1 cellular context compared by ENCODE assay signal in the genomic region with DNA sequence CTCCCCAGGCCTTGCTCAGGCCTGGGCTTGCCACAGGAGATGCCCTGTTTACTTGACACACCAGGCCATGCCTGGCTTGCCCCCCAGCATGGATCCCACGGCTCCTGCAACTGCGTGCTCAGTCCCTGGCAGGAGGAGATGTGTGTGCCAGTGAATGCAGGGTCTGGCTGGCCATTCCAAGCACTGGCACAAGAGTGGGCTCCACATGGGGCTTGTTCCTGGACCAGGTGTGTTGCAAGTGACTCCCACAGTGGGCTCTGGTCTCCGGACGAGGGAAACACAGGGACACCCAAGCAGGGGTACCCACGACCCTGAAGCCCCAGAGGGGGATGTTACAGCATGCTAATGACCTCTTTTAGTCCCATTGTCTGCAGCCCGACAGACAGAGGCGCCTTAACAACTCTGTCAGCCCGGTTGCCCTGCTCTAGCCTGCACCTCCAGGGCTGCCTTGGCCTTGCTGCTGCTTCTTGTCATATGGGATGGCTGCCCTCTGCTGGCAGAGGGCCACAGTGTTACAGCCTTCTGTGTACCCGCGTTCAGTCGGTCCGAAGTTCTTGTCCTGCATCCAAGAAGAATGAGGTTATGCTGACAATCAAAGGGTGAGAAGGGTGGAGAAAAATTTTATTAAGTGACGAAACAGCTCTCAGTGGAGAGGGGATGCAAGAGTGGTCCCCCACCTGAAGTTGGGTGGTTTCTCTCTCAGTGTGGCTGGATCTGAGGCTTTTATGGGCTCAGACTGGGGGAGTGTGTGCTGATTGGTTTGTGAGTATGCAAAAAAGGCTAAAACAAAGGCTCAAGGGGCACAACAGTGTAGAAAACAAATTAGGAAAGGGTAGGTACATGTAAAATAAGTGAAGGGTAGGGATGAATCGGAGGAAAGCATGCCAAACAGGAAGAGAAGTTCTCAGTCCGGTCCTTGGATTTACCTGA.
A peak's percentile ranks its signal among the peaks of the same experiment; 100 is the strongest.
TF ChIP-seq lines count a peak whose summit lies in the region.

No MANE protein-coding gene starts in this region.

TF ChIP-seq in HepG2, 621 proteins besides CTCF, POLR2A, EP300 and RAD21 (continued from another document):
- TF ChIP-seq, protein P1, sequence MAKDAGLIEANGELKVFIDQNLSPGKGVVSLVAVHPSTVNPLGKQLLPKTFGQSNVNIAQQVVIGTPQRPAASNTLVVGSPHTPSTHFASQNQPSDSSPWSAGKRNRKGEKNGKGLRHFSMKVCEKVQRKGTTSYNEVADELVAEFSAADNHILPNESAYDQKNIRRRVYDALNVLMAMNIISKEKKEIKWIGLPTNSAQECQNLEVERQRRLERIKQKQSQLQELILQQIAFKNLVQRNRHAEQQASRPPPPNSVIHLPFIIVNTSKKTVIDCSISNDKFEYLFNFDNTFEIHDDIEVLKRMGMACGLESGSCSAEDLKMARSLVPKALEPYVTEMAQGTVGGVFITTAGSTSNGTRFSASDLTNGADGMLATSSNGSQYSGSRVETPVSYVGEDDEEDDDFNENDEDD (CRISPR knock-in tag; IDR thresholded peaks at IDR 0.05; ENCODE audit: borderline replicate concordance): 0 out of 2 replicates have a peak, but pooled peaks have one; percentile 40
- TF ChIP-seq, protein P2, sequence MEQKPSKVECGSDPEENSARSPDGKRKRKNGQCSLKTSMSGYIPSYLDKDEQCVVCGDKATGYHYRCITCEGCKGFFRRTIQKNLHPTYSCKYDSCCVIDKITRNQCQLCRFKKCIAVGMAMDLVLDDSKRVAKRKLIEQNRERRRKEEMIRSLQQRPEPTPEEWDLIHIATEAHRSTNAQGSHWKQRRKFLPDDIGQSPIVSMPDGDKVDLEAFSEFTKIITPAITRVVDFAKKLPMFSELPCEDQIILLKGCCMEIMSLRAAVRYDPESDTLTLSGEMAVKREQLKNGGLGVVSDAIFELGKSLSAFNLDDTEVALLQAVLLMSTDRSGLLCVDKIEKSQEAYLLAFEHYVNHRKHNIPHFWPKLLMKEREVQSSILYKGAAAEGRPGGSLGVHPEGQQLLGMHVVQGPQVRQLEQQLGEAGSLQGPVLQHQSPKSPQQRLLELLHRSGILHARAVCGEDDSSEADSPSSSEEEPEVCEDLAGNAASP (CRISPR knock-in tag; IDR thresholded peaks at IDR 0.05; ENCODE audit: borderline replicate concordance): peak; percentile 41; the same call in 1 of the 2 replicates
- TF ChIP-seq, protein P3, sequence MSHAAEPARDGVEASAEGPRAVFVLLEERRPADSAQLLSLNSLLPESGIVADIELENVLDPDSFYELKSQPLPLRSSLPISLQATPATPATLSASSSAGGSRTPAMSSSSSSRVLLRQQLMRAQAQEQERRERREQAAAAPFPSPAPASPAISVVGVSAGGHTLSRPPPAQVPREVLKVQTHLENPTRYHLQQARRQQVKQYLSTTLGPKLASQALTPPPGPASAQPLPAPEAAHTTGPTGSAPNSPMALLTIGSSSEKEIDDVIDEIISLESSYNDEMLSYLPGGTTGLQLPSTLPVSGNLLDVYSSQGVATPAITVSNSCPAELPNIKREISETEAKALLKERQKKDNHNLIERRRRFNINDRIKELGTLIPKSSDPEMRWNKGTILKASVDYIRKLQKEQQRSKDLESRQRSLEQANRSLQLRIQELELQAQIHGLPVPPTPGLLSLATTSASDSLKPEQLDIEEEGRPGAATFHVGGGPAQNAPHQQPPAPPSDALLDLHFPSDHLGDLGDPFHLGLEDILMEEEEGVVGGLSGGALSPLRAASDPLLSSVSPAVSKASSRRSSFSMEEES (CRISPR knock-in tag; IDR thresholded peaks at IDR 0.05): 0 out of 2 replicates have a peak, but pooled peaks have one; percentile 26
- TF ChIP-seq FOXA3 (CRISPR knock-in tag; IDR thresholded peaks at IDR 0.05) (peak; percentile 61), BCL6 (CRISPR knock-in tag; IDR thresholded peaks at IDR 0.05) (peak; percentile 40; the same call in 1 of the 2 replicates), ARID2 (CRISPR knock-in tag; IDR thresholded peaks at IDR 0.05; ENCODE audit: borderline replicate concordance) (0 out of 2 replicates have a peak, but pooled peaks have one; percentile 21), KLF16 (CRISPR knock-in tag; IDR thresholded peaks at IDR 0.05) (0 out of 4 replicates have a peak, but pooled peaks of 1 of the 2 experiments have one; percentile 37), ZFY (CRISPR knock-in tag; IDR thresholded peaks at IDR 0.05) (no peak), RARA (CRISPR knock-in tag; IDR thresholded peaks at IDR 0.05) (0 out of 2 replicates have a peak, but pooled peaks have one; percentile 8), ZNF768 (CRISPR knock-in tag; IDR thresholded peaks at IDR 0.05) (peak; percentile 18; the same call in 1 of the 2 replicates), HOMEZ (CRISPR knock-in tag; IDR thresholded peaks at IDR 0.05; ENCODE audit: low read depth) (peak; percentile 59; the same call in 1 of the 2 replicates), SALL1 (CRISPR knock-in tag; IDR thresholded peaks at IDR 0.05) (peak; percentile 83), ZNF501 (CRISPR knock-in tag; IDR thresholded peaks at IDR 0.05) (peak; percentile 60; the same call in 1 of the 2 replicates), XBP1 (CRISPR knock-in tag; IDR thresholded peaks at IDR 0.05) (no peak), SETDB1 (CRISPR knock-in tag; IDR thresholded peaks at IDR 0.05; ENCODE audit: borderline replicate concordance) (no peak), ZNF33B (CRISPR knock-in tag; IDR thresholded peaks at IDR 0.05) (0 out of 2 replicates have a peak, but pooled peaks have one; percentile 10), KDM4B (CRISPR knock-in tag; IDR thresholded peaks at IDR 0.05) (peak; percentile 85; the same call in 1 of the 2 replicates), ZNF772 (CRISPR knock-in tag; IDR thresholded peaks at IDR 0.05) (peak; percentile 34; the same call in 1 of the 2 replicates), REPIN1 (CRISPR knock-in tag; IDR thresholded peaks at IDR 0.05; ENCODE audit: borderline replicate concordance, low read depth) (peak; percentile 82), ZFX (CRISPR knock-in tag; IDR thresholded peaks at IDR 0.05; ENCODE audit: low read depth) (peak; percentile 61), ZNF354B (CRISPR knock-in tag; IDR thresholded peaks at IDR 0.05) (0 out of 2 replicates have a peak, but pooled peaks have one; percentile 70), IRF2 (CRISPR knock-in tag; IDR thresholded peaks at IDR 0.05) (peak; percentile 59; the same call in 1 of the 2 replicates), PCBP1 (IDR thresholded peaks at IDR 0.05; ENCODE audit: borderline replicate concordance, low read depth, low read length) (no peak), MBD4 (IDR thresholded peaks at IDR 0.05; ENCODE audit: borderline replicate concordance, low read length) (no peak), ZNF841 (CRISPR knock-in tag; IDR thresholded peaks at IDR 0.05; ENCODE audit: borderline replicate concordance) (no peak), ZNF572 (CRISPR knock-in tag; IDR thresholded peaks at IDR 0.05) (peak; percentile 67), ZNF567 (CRISPR knock-in tag; IDR thresholded peaks at IDR 0.05; ENCODE audit: borderline replicate concordance) (no peak), SIX4 (CRISPR knock-in tag; IDR thresholded peaks at IDR 0.05) (peak; percentile 29; the same call in 1 of the 2 replicates), CHD4 (IDR thresholded peaks at IDR 0.05; ENCODE audit: borderline replicate concordance, low read length) (no peak), CCDC6 (CRISPR knock-in tag; IDR thresholded peaks at IDR 0.05) (no peak; the same call in 1 of the 2 replicates), ZNF737 (CRISPR knock-in tag; IDR thresholded peaks at IDR 0.05; ENCODE audit: borderline replicate concordance) (no peak), CEBPG (CRISPR knock-in tag; IDR thresholded peaks at IDR 0.05) (peak; percentile 60), YEATS2 (CRISPR knock-in tag; IDR thresholded peaks at IDR 0.05; ENCODE audit: borderline replicate concordance) (0 out of 2 replicates have a peak, but pooled peaks have one; percentile 24), CBFB (CRISPR knock-in tag; IDR thresholded peaks at IDR 0.05) (peak; percentile 64; the same call in 1 of the 2 replicates), HNF4A (CRISPR knock-in tag; IDR thresholded peaks at IDR 0.05) (peak; percentile 75), ZNF577 (CRISPR knock-in tag; IDR thresholded peaks at IDR 0.05; ENCODE audit: borderline replicate concordance, low read depth) (no peak), ZBTB2 (CRISPR knock-in tag; IDR thresholded peaks at IDR 0.05; ENCODE audit: low read depth) (no peak)
- TF ChIP-seq, protein P4, sequence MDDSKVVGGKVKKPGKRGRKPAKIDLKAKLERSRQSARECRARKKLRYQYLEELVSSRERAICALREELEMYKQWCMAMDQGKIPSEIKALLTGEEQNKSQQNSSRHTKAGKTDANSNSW (CRISPR knock-in tag; IDR thresholded peaks at IDR 0.05; ENCODE audit: borderline replicate concordance): no peak
